In the genomic region with DNA sequence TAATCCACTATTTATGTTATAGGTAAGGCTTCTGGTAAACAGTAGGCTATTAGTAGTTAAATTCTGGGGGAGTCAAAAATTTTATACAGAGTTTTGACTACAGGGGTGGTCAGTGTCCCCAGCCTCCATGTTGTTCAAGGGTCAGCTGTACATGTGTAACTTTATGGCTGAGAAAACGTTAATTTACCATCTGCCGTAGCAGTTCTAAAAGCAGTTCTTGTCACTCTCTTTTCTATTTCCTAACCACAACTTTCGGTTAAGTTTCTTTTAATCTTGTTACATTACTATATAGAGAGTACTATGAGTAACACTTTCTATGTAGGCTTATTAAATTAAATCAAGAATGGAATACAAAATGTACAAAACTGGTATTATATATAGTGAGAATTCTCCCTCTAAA, we compare ENCODE assay signal across 11 cellular contexts. TPM values are rescaled to one million over a fixed set of nuclear protein-coding genes. Genes with fewer than 3 reads are reported as not detected.
"Had no signal": no experiment of that assay in that cellular context is flagged by ENCODE, and none has a peak within 500 bp of the region (broad histone marks: within the 10 kb centered on the region; RNA-seq: fewer than 3 reads in every experiment).

No MANE protein-coding gene starts in this region.

- H3K4me3 ChIP-seq: GM23248, HAP-1, K562 had no signal

- ATAC-seq: HCT116, HepG2, K562 had no signal

- H2AFZ ChIP-seq: GM23248 had no signal

- H3K36me3 ChIP-seq: HAP-1 had no signal

- DNase-seq: GM23248, GOT3, H7, HFFc6, KG1 had no signal

- H3K27ac ChIP-seq: GM23248, HL-60 had no signal

- H3K4me1 ChIP-seq: HAP-1 had no signal

- H3K9ac ChIP-seq: GM23248 had no signal

- FAIRE-seq: HepG2, K562 had no signal

- H3K9me3 ChIP-seq: HAP-1 had no signal

RNA-seq across cellular contexts. Expression of gene KIF6, which starts 21.6 kb away (rescaled TPM):
- total RNA-seq: HFFc6, K562 had no signal
- polyA plus RNA-seq: IgD-negative memory B cell, K562 had no signal

RNA-seq across cellular contexts. Expression of gene DAAM2, which starts 45.4 kb away (rescaled TPM):
- total RNA-seq: HepG2 had no signal
- polyA plus RNA-seq: IgD-negative memory B cell had no signal
